Comparison of ENCODE assay signal across 19 cellular contexts in the genomic region with DNA sequence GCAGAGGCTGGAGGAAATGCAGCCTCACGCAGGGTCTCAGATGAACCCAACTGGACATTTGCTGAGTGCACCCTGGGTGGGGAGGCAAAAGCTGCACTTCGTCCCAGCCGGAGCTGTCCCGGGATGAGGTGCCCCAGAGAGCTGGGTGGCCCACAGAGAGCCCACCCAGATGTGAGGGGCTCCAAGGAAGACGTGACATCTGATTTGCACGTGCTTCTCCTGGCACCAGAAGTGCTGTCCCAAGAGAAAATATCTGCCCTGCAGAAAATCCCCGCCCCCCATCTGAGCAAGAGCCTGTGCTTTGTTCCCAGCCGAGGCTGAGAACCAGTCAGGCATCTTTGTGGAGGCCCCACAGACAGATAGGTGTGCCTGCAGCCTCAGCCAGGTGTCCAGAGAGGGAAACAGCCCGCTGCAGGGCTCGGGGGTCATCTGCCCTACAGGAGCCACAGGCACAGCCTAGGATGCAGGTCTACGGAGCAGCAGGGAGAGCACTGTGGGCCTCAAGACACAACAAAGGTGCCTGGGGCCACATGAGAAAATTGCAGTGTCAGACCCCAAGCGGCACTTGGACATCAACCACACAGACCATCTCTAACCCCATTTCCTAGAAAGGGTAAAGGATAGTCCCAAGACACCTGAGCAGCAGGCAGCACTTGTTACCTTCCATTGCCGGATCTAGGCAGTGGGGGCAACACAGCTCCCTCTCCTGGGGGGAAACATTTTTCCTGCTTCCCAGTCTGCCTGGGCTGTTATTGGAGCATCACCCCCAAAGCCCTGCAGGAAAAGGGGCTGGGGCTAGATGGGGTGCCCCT. TPM values are rescaled to one million over a fixed set of nuclear protein-coding genes. Genes with fewer than 3 reads are reported as not detected.
DNase-seq lines count a peak whose midpoint lies in the region; ATAC-seq and TF ChIP-seq lines count a peak whose summit lies in the region.
"Had no signal": no experiment of that assay in that cellular context is flagged by ENCODE, and none has a peak within 500 bp of the region (broad histone marks: within the 10 kb centered on the region; RNA-seq: fewer than 3 reads in every experiment).

No MANE protein-coding gene starts in this region.

- H3K36me3 ChIP-seq in heart right ventricle (no peaks in the 10 kb centered on the region), IMR-90 (ENCODE audit: control insufficient read depth, insufficient read depth, low read length) (no peaks in the 10 kb centered on the region), transverse colon (no peaks in the 10 kb centered on the region)
- H3K36me3 ChIP-seq: breast epithelium, esophagus squamous epithelium, neural progenitor cell, stomach had no signal

- H3K27ac ChIP-seq in heart right ventricle = no peak overlapping the region
- no peak overlapping the region for H3K27ac ChIP-seq in IMR-90 (ENCODE audit: insufficient read depth, low read length)
- H3K27ac ChIP-seq in transverse colon = no peak overlapping the region
- H3K27ac ChIP-seq: breast epithelium, esophagus squamous epithelium, neural progenitor cell, stomach had no signal

- dilution Hi-C loops in IMR-90 (cut with HindIII; ENCODE audit: low sequenced_read_pairs, unreplicated experiment) = no loop called here

- H3K56ac ChIP-seq in IMR-90 (ENCODE audit: extremely low read depth, insufficient read depth, low read length) = no peak overlapping the region

- no peak overlapping the region for H2BK120ac ChIP-seq in IMR-90 (ENCODE audit: low read depth, low read length)

- H3K4ac ChIP-seq in IMR-90 (ENCODE audit: low read depth, low read length) = no peak overlapping the region

- no peak overlapping the region for H4K91ac ChIP-seq in IMR-90 (ENCODE audit: insufficient read depth, low read depth, low read length)

- ATAC-seq in heart right ventricle (no peak), IMR-90 (ENCODE audit: low read depth) (no peak), HG02840 (IDR thresholded peaks at IDR 0.05; ENCODE audit: low FRiP score, unreplicated experiment) (no peak)

- BruUV-seq in IMR-90 (replicated peaks; lab: Mats Ljungman, UMichigan) = no TSS peak

- CTCF ChIA-PET in IMR-90 (lab: Yijun Ruan, JAX) = interaction anchor here (1.9 kb wide), 1 partner anchor 188 kb away, joined by 6 read pairs; no protein-coding TSS in a partner anchor

- peaks cover 3% of the 10 kb centered on the region; the same call in 1 of the 2 replicates for H4K20me1 ChIP-seq in IMR-90 (ENCODE audit: insufficient read depth, low read length)

- peak; percentile 71 for DNase-seq in cardiac septum (ENCODE audit: low spot score)
- no peak for DNase-seq in heart right ventricle
- no peak for DNase-seq in IMR-90
- peak; percentile 85 for DNase-seq in islet precursor cell
- DNase-seq in transverse colon = peak; percentile 5
- DNase-seq in NCI-H1694 (lab: John Stamatoyannopoulos, UW) = no peak
- DNase-seq in head of caudate nucleus = no peak
- DNase-seq: activated CD4-positive, CD25-positive, alpha-beta regulatory T cell; esophagus squamous epithelium; NCI-H2029; stimulated activated CD4-positive, alpha-beta T cell treated with anti-CD3 and anti-CD28 coated beads, Interleukin-2, amount 100 ng/mL, for 24 hours; stomach had no signal

- H4K5ac ChIP-seq in IMR-90 (ENCODE audit: low read depth, low read length) = no peak overlapping the region

- no peak for TF ChIP-seq EP300 in transverse colon (IDR thresholded peaks at IDR 0.05; ENCODE audit: low read depth)

- H3K4me3 ChIP-seq in heart right ventricle (no peak overlapping the region), IMR-90 (ENCODE audit: insufficient read depth, low read depth, low read length) (no peak overlapping the region), transverse colon (no peak overlapping the region)
- H3K4me3 ChIP-seq: breast epithelium, esophagus squamous epithelium, neural progenitor cell, stomach had no signal

- no peak overlapping the region for H3K9ac ChIP-seq in IMR-90 (ENCODE audit: low read depth, low read length)
- H3K9ac ChIP-seq: neural progenitor cell had no signal

- 82 to 83% methylated on average over 13 of the region's 13 CpGs for WGBS in heart right ventricle, 2 donors
- 49% methylated on average over 8 of the region's 13 CpGs; no CpG with 5 or more reads in 1 of the 2 experiments for WGBS in IMR-90 (ENCODE audit: extremely low coverage in 2 of 2, insufficient read length in 1 of 2), 2 experiments
- WGBS in transverse colon (ENCODE audit: low coverage in 1 of 2), 2 donors = 74 to 100% methylated on average over 1 to 13 of the region's 13 CpGs

- H3K79me1 ChIP-seq in IMR-90 (ENCODE audit: low read depth in 1 of 2, low read length in 2 of 2) = no peaks in the 10 kb centered on the region

- no peak overlapping the region for H2AK9ac ChIP-seq in IMR-90 (replicated peaks; ENCODE audit: low read depth, low read length, poor library complexity)

- H2BK15ac ChIP-seq in IMR-90 (ENCODE audit: low read depth, low read length) = no peak overlapping the region

- no peak overlapping the region for H3K14ac ChIP-seq in IMR-90 (replicated peaks; ENCODE audit: low read depth, low read length)

- no peak overlapping the region for H4K8ac ChIP-seq in IMR-90 (ENCODE audit: low read depth in 2 of 2, low read length in 2 of 2)

- no peak overlapping the region for H3K18ac ChIP-seq in IMR-90 (ENCODE audit: low read depth, low read length)

- H2BK20ac ChIP-seq in IMR-90 (ENCODE audit: low read depth, low read length) = no peak overlapping the region

- in situ Hi-C loops in IMR-90 (cut with MboI; ENCODE audit: low sequenced_read_pairs) (loop anchor here (25.0 kb wide), 1 partner anchor 655 kb away; no protein-coding TSS in a partner anchor), transverse colon (cut with MboI; ENCODE audit: low pct_ligation_motif_present in 1 of 4, low pct_unique_long_range_greater_than_20kb in 1 of 4, low sequenced_read_pairs in 3 of 4) (loop anchor here (25.0 kb wide), 4 partner anchors 155 to 655 kb away; a partner anchor contains a TSS)

- intact Hi-C loops in cardiac septum (cut with DNase I) (loop anchor here (2.0 to 10.0 kb wide), 2 partner anchors 190 to 288 kb away; no protein-coding TSS in a partner anchor), heart right ventricle (cut with DNase I) (loop anchor here in 9 of 10 donors (5.0 to 10.0 kb wide), 5 partner anchors 140 to 618 kb away; no protein-coding TSS in a partner anchor), IMR-90 (cut with micrococcal nuclease) (no loop called here), transverse colon (cut with DNase I; ENCODE audit: low total_unique reads) (loop anchor here (10.0 kb wide), 1 partner anchor 158 kb away; a partner anchor contains a TSS), head of caudate nucleus (cut with DNase I) (loop anchor here (5.0 to 10.0 kb wide), 3 partner anchors 158 to 608 kb away; a partner anchor contains a TSS)

- H3K27me3 ChIP-seq in heart right ventricle (peaks cover 0 to 18% (median 0%) of the 10 kb centered on the region in 7 donors), IMR-90 (ENCODE audit: control insufficient read depth, insufficient read depth, low read length) (peaks cover 25% of the 10 kb centered on the region), transverse colon (peaks cover 11% of the 10 kb centered on the region)
- H3K27me3 ChIP-seq: breast epithelium had no signal

- H2AK5ac ChIP-seq in IMR-90 (ENCODE audit: low read depth, low read length) = no peak overlapping the region

- H2BK5ac ChIP-seq in IMR-90 (ENCODE audit: low read depth, low read length, poor library complexity, severe bottlenecking) = no peak overlapping the region

- no peaks in the 10 kb centered on the region; the same call in 1 of the 2 replicates for H3K9me1 ChIP-seq in IMR-90 (ENCODE audit: insufficient read depth, low read length)

- H3K9me3 ChIP-seq in heart right ventricle = no peaks in the 10 kb centered on the region
- no peaks in the 10 kb centered on the region for H3K9me3 ChIP-seq in IMR-90 (ENCODE audit: control insufficient read depth, insufficient read depth, low read length)
- H3K9me3 ChIP-seq in transverse colon = no peaks in the 10 kb centered on the region
- H3K9me3 ChIP-seq: breast epithelium, Caco-2, esophagus squamous epithelium, stomach had no signal

- H3K4me1 ChIP-seq in heart right ventricle = peaks cover 0 to 12% (median 4%) of the 10 kb centered on the region in 9 donors
- H3K4me1 ChIP-seq in IMR-90 (ENCODE audit: control insufficient read depth, insufficient read depth, low read length) = peaks cover 3% of the 10 kb centered on the region; the same call in 1 of the 2 replicates
- H3K4me1 ChIP-seq in transverse colon = no peaks in the 10 kb centered on the region
- H3K4me1 ChIP-seq: breast epithelium, neural progenitor cell had no signal

- H2AFZ ChIP-seq in IMR-90 (replicated peaks; ENCODE audit: low read length, poor library complexity) = peak overlapping the region; percentile 43
- H2AFZ ChIP-seq: neural progenitor cell had no signal

- POLR2A ChIA-PET in IMR-90 (lab: Charles Lee; ENCODE audit: unreplicated experiment) = no interaction called here

- H3K4me2 ChIP-seq in IMR-90 (ENCODE audit: low read depth, low read length) = no peak overlapping the region
- H3K4me2 ChIP-seq: neural progenitor cell had no signal

- TF ChIP-seq RAD21 in IMR-90 (IDR thresholded peaks at IDR 0.05; ENCODE audit: low read length) = no peak

- TF ChIP-seq CTCF in heart right ventricle (IDR thresholded peaks at IDR 0.05) (no peak), IMR-90 (conservative IDR thresholded peaks at IDR 0.05; ENCODE audit: low read depth, low read length) (no peak), transverse colon (IDR thresholded peaks at IDR 0.05) (no peak)

- H3K23ac ChIP-seq in IMR-90 (ENCODE audit: low read depth, low read length) = no peak overlapping the region

- no peak for TF ChIP-seq POLR2A in IMR-90 (IDR thresholded peaks at IDR 0.05; ENCODE audit: low read depth, low read length)
- TF ChIP-seq POLR2A in transverse colon (IDR thresholded peaks at IDR 0.05) = no peak

RNA-seq across cellular contexts. Expression of a gene that starts 5.8 kb away (rescaled TPM):
- total RNA-seq in cardiac septum = 0.51 TPM
- total RNA-seq in heart right ventricle = 1 to 10 TPM in 1 of 10 donors, under 1 TPM in 8, not detected in 1; 0.21 to 1.1 (median 0.48) TPM
- 1 to 10 TPM in 1 of 2 donors, under 1 TPM in 1; 0.39 to 1.2 TPM for polyA plus RNA-seq in heart right ventricle
- not detected in 2 replicates for total RNA-seq in IMR-90 (2012; rRNA removed)
- polyA plus RNA-seq in IMR-90 (2012; rRNA removed) = 0.10 and 0.12 TPM in 2 replicates
- 0.11 TPM in 1 of 2 replicates, not detected in the other for polyA plus RNA-seq in IMR-90 (2012; cell fraction: cytosol; rRNA removed)
- polyA plus RNA-seq in IMR-90 (2012; cell fraction: nucleus; rRNA removed; ENCODE audit: low replicate concordance) = 0.08 TPM in 2 replicates
- not detected for total RNA-seq in transverse colon
- total RNA-seq: breast epithelium, Caco-2 had no signal

RNA-seq across cellular contexts. Expression of a gene that starts 10.7 kb away (rescaled TPM):
- total RNA-seq in cardiac septum (0.78 TPM), heart right ventricle (under 1 TPM in 8 of 10 donors, not detected in 2; 0.09 to 0.37 (median 0.25) TPM), IMR-90 (2012; rRNA removed) (not detected in 2 replicates), transverse colon (under 1 TPM in 1 of 4 donors, not detected in 3; 0.14 TPM)
- polyA plus RNA-seq in heart right ventricle (under 1 TPM; 0.43 to 0.88 TPM), IMR-90 (2012; rRNA removed) (not detected in 2 replicates)
- polyA plus RNA-seq in IMR-90 (2012; cell fraction: cytosol; rRNA removed) = not detected in 2 replicates
- 0.09 TPM in 1 of 2 replicates, not detected in the other for polyA plus RNA-seq in IMR-90 (2012; cell fraction: nucleus; rRNA removed; ENCODE audit: low replicate concordance)
- total RNA-seq: Caco-2, MCF 10A, mesenteric fat pad, NCI-H460 had no signal

RNA-seq across cellular contexts. Expression of a gene that starts 13.5 kb away (rescaled TPM):
- total RNA-seq in cardiac septum = 32.5 TPM
- total RNA-seq in heart right ventricle = 10 to 100 TPM; 16.3 to 41.6 (median 21.6) TPM
- 100 to 1,000 TPM in 1 of 2 donors, 10 to 100 TPM in 1; 15.6 to 102 TPM for polyA plus RNA-seq in heart right ventricle
- total RNA-seq in IMR-90 (2012; rRNA removed) = 1.4 and 2.2 TPM in 2 replicates
- polyA plus RNA-seq in IMR-90 (2012; rRNA removed) = 4.6 and 4.8 TPM in 2 replicates
- polyA plus RNA-seq in IMR-90 (2012; cell fraction: cytosol; rRNA removed) = 0.56 and 1.5 TPM in 2 replicates
- 25.7 and 43.0 TPM in 2 replicates for polyA plus RNA-seq in IMR-90 (2012; cell fraction: nucleus; rRNA removed; ENCODE audit: low replicate concordance)
- total RNA-seq in transverse colon = 100 to 1,000 TPM in 2 of 4 donors, 10 to 100 TPM in 2; 67.5 to 212 (median 116) TPM

Comparison
In these comparisons a context has a peak if more than half of its experiments do, and no peak if none do; other contexts are left out.
1. DNase-seq: peak in cardiac septum (single experiment), islet precursor cell (single experiment) and transverse colon (single experiment); none in heart right ventricle (0 of 2), IMR-90 (single experiment), NCI-H1694 (single experiment) and head of caudate nucleus (0 of 42).